Comparison of ENCODE assay signal across 2 cellular contexts in the genomic region with DNA sequence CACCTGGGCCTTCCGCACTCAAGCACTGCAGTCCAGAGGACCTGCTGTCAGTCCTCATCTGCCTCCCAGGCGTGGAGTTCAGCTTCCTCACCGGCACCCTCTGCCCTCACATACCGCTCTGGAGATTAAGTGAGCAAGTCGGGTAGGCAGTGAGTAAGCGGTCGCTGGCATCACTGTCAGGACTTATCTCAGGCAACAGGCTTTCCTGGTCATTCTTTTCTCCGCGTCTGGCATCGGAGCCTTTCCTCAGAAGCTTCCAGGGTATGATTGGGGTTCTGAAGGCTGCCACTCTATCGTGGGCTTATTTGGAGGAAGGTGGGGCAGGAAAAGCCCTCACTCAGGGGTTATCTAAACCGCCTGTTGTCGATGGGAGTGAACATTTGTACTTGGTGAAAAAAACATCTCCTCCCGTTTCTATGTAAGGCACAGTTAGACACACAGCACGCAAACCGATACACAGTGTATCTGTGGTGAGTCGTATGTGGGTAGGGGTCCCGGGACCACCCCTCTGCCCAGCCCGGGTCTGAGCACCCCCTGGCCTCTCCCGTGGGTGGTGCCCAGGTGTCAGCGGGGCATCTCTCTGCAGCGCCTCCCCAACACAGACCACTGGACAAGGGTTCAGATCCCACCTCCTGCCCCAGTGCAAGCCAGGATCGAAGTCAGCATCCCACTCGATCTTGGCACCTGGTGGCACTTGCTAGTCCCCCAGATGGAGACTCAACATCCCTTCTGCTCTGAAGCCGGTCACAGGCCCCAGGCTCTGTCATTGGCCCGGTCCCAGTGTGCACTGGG.
TF ChIP-seq lines count a peak whose summit lies in the region.

No MANE protein-coding gene starts in this region.

TF ChIP-seq in endothelial cell of umbilical vein, 7 proteins besides CTCF, POLR2A, EP300 and RAD21:
- TF ChIP-seq JUN (IDR thresholded peaks at IDR 0.05; ENCODE audit: borderline replicate concordance, insufficient read depth, insufficient read length, low read depth) (peak; percentile 65), POLR2AphosphoS5 (IDR thresholded peaks at IDR 0.05; ENCODE audit: insufficient read depth, low read depth, low read length) (peak; percentile 87), FOS (IDR thresholded peaks at IDR 0.05; ENCODE audit: borderline replicate concordance, insufficient read depth, low read length) (peak; percentile 83), MYC (IDR thresholded peaks at IDR 0.05; ENCODE audit: low read depth, low read length) (no peak), GATA2 (IDR thresholded peaks at IDR 0.05; ENCODE audit: insufficient read depth, insufficient read length, low read depth, low read length) (peak; percentile 98)

TF ChIP-seq in liver, 16 proteins besides CTCF, POLR2A, EP300 and RAD21:
- TF ChIP-seq NR2F2 (IDR thresholded peaks at IDR 0.05): peak; percentile 61
- TF ChIP-seq YY1 (IDR thresholded peaks at IDR 0.05): no peak
